23 cellular contexts compared by ENCODE assay signal in the genomic region with DNA sequence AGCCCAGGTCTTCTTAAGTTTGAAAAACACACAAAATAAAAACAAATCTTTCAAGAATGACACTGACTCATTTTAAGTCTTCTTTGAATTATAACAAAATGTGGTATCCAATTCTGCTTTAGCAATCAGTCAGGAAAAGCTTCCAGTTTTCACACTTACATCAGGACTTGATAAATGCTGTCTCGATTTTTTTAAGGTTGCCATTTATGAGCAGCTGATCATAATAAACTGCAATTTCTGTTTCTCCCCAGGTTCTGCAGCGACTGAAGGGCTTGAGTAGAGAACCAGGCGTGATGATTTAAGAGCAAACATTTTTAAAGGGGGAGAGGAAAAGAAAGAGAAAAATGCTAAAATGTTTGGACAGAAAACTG.
"Had no signal": no experiment of that assay in that cellular context is flagged by ENCODE, and none has a peak within 500 bp of the region (broad histone marks: within the 10 kb centered on the region; RNA-seq: fewer than 3 reads in every experiment).

No MANE protein-coding gene starts in this region.

- H3K4me1 ChIP-seq: gastrocnemius medialis, psoas muscle, suprapubic skin, transverse colon, upper lobe of right lung, uterus had no signal

- H3K36me3 ChIP-seq: esophagus squamous epithelium, gastrocnemius medialis, ovary, right lobe of liver, suprapubic skin, transverse colon, upper lobe of right lung, uterus had no signal

- H3K4me3 ChIP-seq: esophagus squamous epithelium, gastrocnemius medialis, lung, ovary, psoas muscle, right lobe of liver, suprapubic skin, transverse colon, upper lobe of right lung, uterus had no signal

- H3K9me3 ChIP-seq: esophagus squamous epithelium, gastrocnemius medialis, ovary, psoas muscle, right lobe of liver, suprapubic skin, transverse colon, upper lobe of right lung, uterus had no signal

- DNase-seq: cortex of kidney; effector memory CD8-positive, alpha-beta T cell; erythroblast; esophagus squamous epithelium; gastrocnemius medialis; head of caudate nucleus; hippocampal formation; left colon; natural killer cell; occipital lobe; ovary; posterior cingulate gyrus; psoas muscle; right lobe of liver; small intestine; stimulated activated CD4-positive, alpha-beta T cell treated with anti-CD3 and anti-CD28 coated beads, Interleukin-15, amount 100 ng/mL, for 24 hours; stimulated activated CD4-positive, alpha-beta T cell treated with anti-CD3 and anti-CD28 coated beads, Interleukin-2, amount 100 ng/mL, for 48 hours; stimulated activated naive B cell treated with anti-CD40 and anti-IgM and Interleukin-4, amounts not matched to agents 10 μg/mL and 1 μg/mL and 100 μg/mL, for 72 hours; transverse colon; upper lobe of right lung; uterus had no signal

- H3K27me3 ChIP-seq: esophagus squamous epithelium, gastrocnemius medialis, ovary, right lobe of liver, suprapubic skin, transverse colon, upper lobe of right lung, uterus had no signal

- ATAC-seq: effector memory CD8-positive, alpha-beta T cell; gastrocnemius medialis; left colon; natural killer cell; psoas muscle; stimulated activated naive B cell treated with anti-CD40 and anti-IgM and Interleukin-4, amounts not matched to agents 10 μg/mL and 1 μg/mL and 100 μg/mL, for 72 hours; upper lobe of right lung had no signal
